10 cellular contexts compared by ENCODE assay signal in the genomic region with DNA sequence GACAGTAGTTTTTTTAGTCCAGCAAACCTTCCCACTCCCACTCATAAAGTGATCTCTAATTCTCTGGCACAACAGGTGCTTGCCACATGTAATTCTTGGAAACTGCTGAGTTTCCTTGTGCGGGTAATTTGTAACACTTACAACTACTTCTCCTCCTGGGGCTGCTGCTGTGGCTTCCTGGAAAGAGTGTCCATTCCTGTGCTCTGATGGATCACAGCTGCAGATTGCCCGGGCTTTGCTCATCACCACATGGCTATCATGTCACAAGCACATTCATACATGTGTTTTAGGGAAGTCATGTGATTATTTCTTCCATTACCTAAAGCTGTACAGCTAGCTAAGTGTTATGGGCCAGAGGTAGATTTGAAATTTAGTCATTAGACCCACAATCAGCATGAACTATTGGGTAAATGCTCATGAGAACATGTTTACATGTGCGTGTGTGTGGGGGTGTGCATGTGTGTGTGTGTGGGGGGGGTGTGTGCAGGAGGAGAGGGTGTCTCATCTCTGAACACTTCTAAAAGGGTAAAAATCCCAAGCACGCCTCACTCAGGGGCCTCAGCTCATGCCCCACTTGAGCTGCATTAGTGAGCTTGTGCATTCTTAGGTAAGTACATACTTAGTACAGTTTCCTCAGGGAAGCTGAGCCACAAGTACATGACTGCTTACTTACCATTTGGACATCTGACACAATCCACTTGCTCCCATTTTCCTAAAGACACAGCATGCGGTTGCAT.
DNase-seq lines count a peak whose midpoint lies in the region; ATAC-seq and TF ChIP-seq lines count a peak whose summit lies in the region.
"Had no signal": no experiment of that assay in that cellular context is flagged by ENCODE, and none has a peak within 500 bp of the region (broad histone marks: within the 10 kb centered on the region; RNA-seq: fewer than 3 reads in every experiment).

No MANE protein-coding gene starts in this region.

- H3K27ac ChIP-seq in esophagus muscularis mucosa (replicated peaks in 1 of 4), result no peak overlapping the region
- H3K27ac ChIP-seq: 22Rv1, SK-N-MC had no signal

- no peaks in the 10 kb centered on the region for H3K27me3 ChIP-seq in esophagus muscularis mucosa

- H3K4me3 ChIP-seq in esophagus muscularis mucosa, result no peak overlapping the region
- no peak overlapping the region for H3K4me3 ChIP-seq in skeletal muscle cell (ENCODE audit: low read depth, low read length)
- H3K4me3 ChIP-seq: SK-N-MC had no signal

- peaks cover 3 to 11% (median 3%) of the 10 kb centered on the region in 3 donors for H3K27me3 Mint-ChIP-seq in immature natural killer cell (ENCODE audit: low read depth in 3 of 3)

- H3K36me3 ChIP-seq in esophagus muscularis mucosa, result no peaks in the 10 kb centered on the region

- no peaks in the 10 kb centered on the region for H3K9me3 ChIP-seq in esophagus muscularis mucosa

- DNase-seq in DMS53 (lab: John Stamatoyannopoulos, UW), result peak; percentile 21
- no peak for DNase-seq in DMS53 treated with DMSO at 0.1 percent for 48 hours (lab: John Stamatoyannopoulos, UW; ENCODE audit: unreplicated experiment)
- peak; percentile 91 for DNase-seq in esophagus muscularis mucosa (ENCODE audit: extremely low spot score)
- peak; percentile 92 for DNase-seq in skeletal muscle cell (ENCODE audit: low read depth)
- DNase-seq in immature natural killer cell, result no peak
- DNase-seq in central memory CD4-positive, alpha-beta T cell, result no peak

- no peak overlapping the region for H3K27ac Mint-ChIP-seq in immature natural killer cell

- TF ChIP-seq EP300 in esophagus muscularis mucosa (IDR thresholded peaks at IDR 0.05), result peak; percentile 63

- no peak overlapping the region for H3K4me3 Mint-ChIP-seq in immature natural killer cell

- no peak for TF ChIP-seq CTCF in esophagus muscularis mucosa (IDR thresholded peaks at IDR 0.05)

- intact Hi-C loops in esophagus muscularis mucosa (cut with DNase I), result no loop called here

- H3K4me1 ChIP-seq in esophagus muscularis mucosa, result peaks cover 10 to 36% (median 24%) of the 10 kb centered on the region in 4 donors

- WGBS in esophagus muscularis mucosa, result 62% methylated on average over 5 of the region's 5 CpGs

- H3K9me3 Mint-ChIP-seq in immature natural killer cell, result no peaks in the 10 kb centered on the region

- no peaks in the 10 kb centered on the region for H3K4me1 Mint-ChIP-seq in immature natural killer cell

- no peaks in the 10 kb centered on the region for H3K36me3 Mint-ChIP-seq in immature natural killer cell

- peak; percentile 28 for ATAC-seq in HG03565 (IDR thresholded peaks at IDR 0.05; ENCODE audit: unreplicated experiment)
- ATAC-seq in HG02970 (IDR thresholded peaks at IDR 0.05; ENCODE audit: low FRiP score, unreplicated experiment), result no peak

- no peak for TF ChIP-seq POLR2A in esophagus muscularis mucosa (IDR thresholded peaks at IDR 0.05; ENCODE audit: low read depth)

Comparison
In these comparisons a context has a peak if more than half of its experiments do, and no peak if none do; other contexts are left out.
1. DNase-seq: peak in DMS53 (single experiment), esophagus muscularis mucosa (single experiment) and skeletal muscle cell (single experiment); none in DMS53 treated with DMSO at 0.1 percent for 48 hours (single experiment), immature natural killer cell (0 of 3) and central memory CD4-positive, alpha-beta T cell (single experiment).